ENCODE assay signal across 1 cellular context in the genomic region with DNA sequence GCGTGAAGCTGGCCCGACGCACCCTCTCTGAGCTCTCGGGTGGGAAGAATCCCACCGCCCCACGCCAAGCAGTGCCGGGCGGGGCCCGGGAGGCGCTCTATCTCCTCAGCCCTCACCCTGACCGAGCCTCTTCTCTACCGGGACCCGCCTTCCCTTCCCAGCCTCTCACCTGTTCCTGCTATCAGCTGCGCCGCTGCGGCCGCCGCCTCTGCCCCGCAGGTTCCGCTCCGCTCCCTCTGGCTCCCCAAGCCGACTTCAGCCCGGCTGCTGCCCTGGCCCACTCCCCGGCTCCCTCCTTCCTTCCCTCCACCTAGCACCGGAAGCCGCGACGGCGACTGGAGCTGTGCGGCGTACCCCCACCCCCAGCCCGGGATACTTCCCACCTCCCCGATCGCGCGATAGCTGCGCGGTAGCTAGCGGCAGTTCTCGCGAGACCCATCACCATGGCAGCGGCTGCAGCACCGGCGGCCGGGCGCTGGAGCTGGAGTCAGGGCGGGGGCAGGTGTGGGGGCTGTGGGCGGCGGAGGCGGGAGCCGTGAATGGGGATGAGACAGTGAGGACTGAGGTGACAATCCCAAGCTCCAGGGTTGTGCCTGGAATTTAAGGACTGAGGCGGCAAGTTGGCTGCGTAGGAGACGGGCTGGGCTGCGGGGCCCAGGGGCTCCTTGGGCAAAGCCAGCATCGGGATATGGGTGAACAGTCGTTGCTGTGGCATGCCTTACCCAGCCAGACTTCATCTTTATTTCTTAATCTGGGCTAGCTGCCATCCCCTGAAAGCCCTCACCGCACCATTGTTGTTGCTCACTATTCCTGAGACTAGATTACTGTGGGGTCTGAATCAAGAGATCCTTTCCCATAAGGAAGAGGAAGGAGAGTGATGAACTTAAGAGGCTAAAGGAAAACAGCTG.
TF ChIP-seq lines count a peak whose summit lies in the region.

ARF3 (minus strand) TSS at position 347 of the 908 bp plus-strand sequence. CDS start 16,392 bp downstream, outside the sequence.

TF ChIP-seq in HepG2, 621 proteins besides CTCF, POLR2A, EP300 and RAD21 (continued from another document and continues in another):
- peak; percentile 33; the same call in 1 of the 2 replicates for TF ChIP-seq ATF3 (CRISPR knock-in tag; IDR thresholded peaks at IDR 0.05)
- peak; percentile 61; the same call in 1 of the 2 replicates for TF ChIP-seq KDM5B (CRISPR knock-in tag; IDR thresholded peaks at IDR 0.05; ENCODE audit: borderline replicate concordance)
- TF ChIP-seq ZNF574 (CRISPR knock-in tag; IDR thresholded peaks at IDR 0.05): peak; percentile 81
- TF ChIP-seq, protein P1, sequence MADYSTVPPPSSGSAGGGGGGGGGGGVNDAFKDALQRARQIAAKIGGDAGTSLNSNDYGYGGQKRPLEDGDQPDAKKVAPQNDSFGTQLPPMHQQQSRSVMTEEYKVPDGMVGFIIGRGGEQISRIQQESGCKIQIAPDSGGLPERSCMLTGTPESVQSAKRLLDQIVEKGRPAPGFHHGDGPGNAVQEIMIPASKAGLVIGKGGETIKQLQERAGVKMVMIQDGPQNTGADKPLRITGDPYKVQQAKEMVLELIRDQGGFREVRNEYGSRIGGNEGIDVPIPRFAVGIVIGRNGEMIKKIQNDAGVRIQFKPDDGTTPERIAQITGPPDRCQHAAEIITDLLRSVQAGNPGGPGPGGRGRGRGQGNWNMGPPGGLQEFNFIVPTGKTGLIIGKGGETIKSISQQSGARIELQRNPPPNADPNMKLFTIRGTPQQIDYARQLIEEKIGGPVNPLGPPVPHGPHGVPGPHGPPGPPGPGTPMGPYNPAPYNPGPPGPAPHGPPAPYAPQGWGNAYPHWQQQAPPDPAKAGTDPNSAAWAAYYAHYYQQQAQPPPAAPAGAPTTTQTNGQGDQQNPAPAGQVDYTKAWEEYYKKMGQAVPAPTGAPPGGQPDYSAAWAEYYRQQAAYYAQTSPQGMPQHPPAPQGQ (CRISPR knock-in tag; IDR thresholded peaks at IDR 0.05; ENCODE audit: borderline replicate concordance): no peak
- TF ChIP-seq, protein P2, sequence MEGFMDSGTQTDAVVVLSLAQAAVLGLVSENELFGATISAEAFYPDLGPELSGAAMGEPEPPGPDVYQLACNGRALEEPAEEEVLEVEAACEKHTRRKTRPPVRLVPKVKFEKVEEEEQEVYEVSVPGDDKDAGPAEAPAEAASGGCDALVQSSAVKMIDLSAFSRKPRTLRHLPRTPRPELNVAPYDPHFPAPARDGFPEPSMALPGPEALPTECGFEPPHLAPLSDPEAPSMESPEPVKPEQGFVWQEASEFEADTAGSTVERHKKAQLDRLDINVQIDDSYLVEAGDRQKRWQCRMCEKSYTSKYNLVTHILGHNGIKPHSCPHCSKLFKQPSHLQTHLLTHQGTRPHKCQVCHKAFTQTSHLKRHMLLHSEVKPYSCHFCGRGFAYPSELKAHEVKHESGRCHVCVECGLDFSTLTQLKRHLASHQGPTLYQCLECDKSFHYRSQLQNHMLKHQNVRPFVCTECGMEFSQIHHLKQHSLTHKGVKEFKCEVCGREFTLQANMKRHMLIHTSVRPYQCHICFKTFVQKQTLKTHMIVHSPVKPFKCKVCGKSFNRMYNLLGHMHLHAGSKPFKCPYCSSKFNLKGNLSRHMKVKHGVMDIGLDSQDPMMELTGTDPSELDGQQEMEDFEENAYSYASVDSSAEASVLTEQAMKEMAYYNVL (CRISPR knock-in tag; IDR thresholded peaks at IDR 0.05; ENCODE audit: borderline replicate concordance): no peak
- TF ChIP-seq ZNF333 (CRISPR knock-in tag; IDR thresholded peaks at IDR 0.05; ENCODE audit: borderline replicate concordance): no peak
- no peak for TF ChIP-seq POLR2AphosphoS2 (IDR thresholded peaks at IDR 0.05; ENCODE audit: low read depth, low read length)
- TF ChIP-seq, protein P3, sequence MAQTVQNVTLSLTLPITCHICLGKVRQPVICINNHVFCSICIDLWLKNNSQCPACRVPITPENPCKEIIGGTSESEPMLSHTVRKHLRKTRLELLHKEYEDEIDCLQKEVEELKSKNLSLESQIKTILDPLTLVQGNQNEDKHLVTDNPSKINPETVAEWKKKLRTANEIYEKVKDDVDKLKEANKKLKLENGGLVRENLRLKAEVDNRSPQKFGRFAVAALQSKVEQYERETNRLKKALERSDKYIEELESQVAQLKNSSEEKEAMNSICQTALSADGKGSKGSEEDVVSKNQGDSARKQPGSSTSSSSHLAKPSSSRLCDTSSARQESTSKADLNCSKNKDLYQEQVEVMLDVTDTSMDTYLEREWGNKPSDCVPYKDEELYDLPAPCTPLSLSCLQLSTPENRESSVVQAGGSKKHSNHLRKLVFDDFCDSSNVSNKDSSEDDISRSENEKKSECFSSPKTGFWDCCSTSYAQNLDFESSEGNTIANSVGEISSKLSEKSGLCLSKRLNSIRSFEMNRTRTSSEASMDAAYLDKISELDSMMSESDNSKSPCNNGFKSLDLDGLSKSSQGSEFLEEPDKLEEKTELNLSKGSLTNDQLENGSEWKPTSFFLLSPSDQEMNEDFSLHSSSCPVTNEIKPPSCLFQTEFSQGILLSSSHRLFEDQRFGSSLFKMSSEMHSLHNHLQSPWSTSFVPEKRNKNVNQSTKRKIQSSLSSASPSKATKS (CRISPR knock-in tag; IDR thresholded peaks at IDR 0.05): no peak
- TF ChIP-seq NR3C1 (CRISPR knock-in tag; IDR thresholded peaks at IDR 0.05): no peak
- TF ChIP-seq, protein P4, sequence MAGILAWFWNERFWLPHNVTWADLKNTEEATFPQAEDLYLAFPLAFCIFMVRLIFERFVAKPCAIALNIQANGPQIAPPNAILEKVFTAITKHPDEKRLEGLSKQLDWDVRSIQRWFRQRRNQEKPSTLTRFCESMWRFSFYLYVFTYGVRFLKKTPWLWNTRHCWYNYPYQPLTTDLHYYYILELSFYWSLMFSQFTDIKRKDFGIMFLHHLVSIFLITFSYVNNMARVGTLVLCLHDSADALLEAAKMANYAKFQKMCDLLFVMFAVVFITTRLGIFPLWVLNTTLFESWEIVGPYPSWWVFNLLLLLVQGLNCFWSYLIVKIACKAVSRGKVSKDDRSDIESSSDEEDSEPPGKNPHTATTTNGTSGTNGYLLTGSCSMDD (CRISPR knock-in tag; IDR thresholded peaks at IDR 0.05): no peak
- no peak for TF ChIP-seq ZMYM2 (CRISPR knock-in tag; IDR thresholded peaks at IDR 0.05)
- no peak for TF ChIP-seq ZNF776 (CRISPR knock-in tag; IDR thresholded peaks at IDR 0.05)
- TF ChIP-seq, protein P5, sequence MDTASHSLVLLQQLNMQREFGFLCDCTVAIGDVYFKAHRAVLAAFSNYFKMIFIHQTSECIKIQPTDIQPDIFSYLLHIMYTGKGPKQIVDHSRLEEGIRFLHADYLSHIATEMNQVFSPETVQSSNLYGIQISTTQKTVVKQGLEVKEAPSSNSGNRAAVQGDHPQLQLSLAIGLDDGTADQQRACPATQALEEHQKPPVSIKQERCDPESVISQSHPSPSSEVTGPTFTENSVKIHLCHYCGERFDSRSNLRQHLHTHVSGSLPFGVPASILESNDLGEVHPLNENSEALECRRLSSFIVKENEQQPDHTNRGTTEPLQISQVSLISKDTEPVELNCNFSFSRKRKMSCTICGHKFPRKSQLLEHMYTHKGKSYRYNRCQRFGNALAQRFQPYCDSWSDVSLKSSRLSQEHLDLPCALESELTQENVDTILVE (CRISPR knock-in tag; IDR thresholded peaks at IDR 0.05): no peak
- TF ChIP-seq RBAK (CRISPR knock-in tag; IDR thresholded peaks at IDR 0.05): no peak
- TF ChIP-seq, protein P6, sequence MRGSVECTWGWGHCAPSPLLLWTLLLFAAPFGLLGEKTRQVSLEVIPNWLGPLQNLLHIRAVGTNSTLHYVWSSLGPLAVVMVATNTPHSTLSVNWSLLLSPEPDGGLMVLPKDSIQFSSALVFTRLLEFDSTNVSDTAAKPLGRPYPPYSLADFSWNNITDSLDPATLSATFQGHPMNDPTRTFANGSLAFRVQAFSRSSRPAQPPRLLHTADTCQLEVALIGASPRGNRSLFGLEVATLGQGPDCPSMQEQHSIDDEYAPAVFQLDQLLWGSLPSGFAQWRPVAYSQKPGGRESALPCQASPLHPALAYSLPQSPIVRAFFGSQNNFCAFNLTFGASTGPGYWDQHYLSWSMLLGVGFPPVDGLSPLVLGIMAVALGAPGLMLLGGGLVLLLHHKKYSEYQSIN (CRISPR knock-in tag; IDR thresholded peaks at IDR 0.05; ENCODE audit: borderline replicate concordance): no peak
- TF ChIP-seq ZNF207 (IDR thresholded peaks at IDR 0.05; ENCODE audit: borderline replicate concordance): no peak
- TF ChIP-seq MLLT10 (CRISPR knock-in tag; IDR thresholded peaks at IDR 0.05): no peak
- no peak for TF ChIP-seq TCF7 (IDR thresholded peaks at IDR 0.05; ENCODE audit: low read depth)
- no peak for TF ChIP-seq TAF15 (IDR thresholded peaks at IDR 0.05; ENCODE audit: low read depth, low read length, poor library complexity, severe bottlenecking)
- TF ChIP-seq, protein P7, sequence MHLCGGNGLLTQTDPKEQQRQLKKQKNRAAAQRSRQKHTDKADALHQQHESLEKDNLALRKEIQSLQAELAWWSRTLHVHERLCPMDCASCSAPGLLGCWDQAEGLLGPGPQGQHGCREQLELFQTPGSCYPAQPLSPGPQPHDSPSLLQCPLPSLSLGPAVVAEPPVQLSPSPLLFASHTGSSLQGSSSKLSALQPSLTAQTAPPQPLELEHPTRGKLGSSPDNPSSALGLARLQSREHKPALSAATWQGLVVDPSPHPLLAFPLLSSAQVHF (CRISPR knock-in tag; IDR thresholded peaks at IDR 0.05): peak; percentile 46; the same call in 1 of the 2 replicates
- TF ChIP-seq KLF6 (CRISPR knock-in tag; IDR thresholded peaks at IDR 0.05): no peak
- TF ChIP-seq SRSF4 (IDR thresholded peaks at IDR 0.05; ENCODE audit: low read depth, low read length, poor library complexity, severe bottlenecking): no peak
- TF ChIP-seq MAFG (CRISPR knock-in tag; IDR thresholded peaks at IDR 0.05): no peak
- TF ChIP-seq ERF (CRISPR knock-in tag; IDR thresholded peaks at IDR 0.05): peak; percentile 65; the same call in 1 of the 2 replicates
- TF ChIP-seq, protein P8, sequence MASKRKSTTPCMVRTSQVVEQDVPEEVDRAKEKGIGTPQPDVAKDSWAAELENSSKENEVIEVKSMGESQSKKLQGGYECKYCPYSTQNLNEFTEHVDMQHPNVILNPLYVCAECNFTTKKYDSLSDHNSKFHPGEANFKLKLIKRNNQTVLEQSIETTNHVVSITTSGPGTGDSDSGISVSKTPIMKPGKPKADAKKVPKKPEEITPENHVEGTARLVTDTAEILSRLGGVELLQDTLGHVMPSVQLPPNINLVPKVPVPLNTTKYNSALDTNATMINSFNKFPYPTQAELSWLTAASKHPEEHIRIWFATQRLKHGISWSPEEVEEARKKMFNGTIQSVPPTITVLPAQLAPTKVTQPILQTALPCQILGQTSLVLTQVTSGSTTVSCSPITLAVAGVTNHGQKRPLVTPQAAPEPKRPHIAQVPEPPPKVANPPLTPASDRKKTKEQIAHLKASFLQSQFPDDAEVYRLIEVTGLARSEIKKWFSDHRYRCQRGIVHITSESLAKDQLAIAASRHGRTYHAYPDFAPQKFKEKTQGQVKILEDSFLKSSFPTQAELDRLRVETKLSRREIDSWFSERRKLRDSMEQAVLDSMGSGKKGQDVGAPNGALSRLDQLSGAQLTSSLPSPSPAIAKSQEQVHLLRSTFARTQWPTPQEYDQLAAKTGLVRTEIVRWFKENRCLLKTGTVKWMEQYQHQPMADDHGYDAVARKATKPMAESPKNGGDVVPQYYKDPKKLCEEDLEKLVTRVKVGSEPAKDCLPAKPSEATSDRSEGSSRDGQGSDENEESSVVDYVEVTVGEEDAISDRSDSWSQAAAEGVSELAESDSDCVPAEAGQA (IDR thresholded peaks at IDR 0.05; ENCODE audit: low read depth): no peak; the same call in none of the 2 replicates
- TF ChIP-seq, protein P8 (CRISPR knock-in tag; IDR thresholded peaks at IDR 0.05; ENCODE audit: borderline replicate concordance): no peak
- no peak for TF ChIP-seq ARID2 (CRISPR knock-in tag; IDR thresholded peaks at IDR 0.05; ENCODE audit: borderline replicate concordance)
- TF ChIP-seq, protein P9, sequence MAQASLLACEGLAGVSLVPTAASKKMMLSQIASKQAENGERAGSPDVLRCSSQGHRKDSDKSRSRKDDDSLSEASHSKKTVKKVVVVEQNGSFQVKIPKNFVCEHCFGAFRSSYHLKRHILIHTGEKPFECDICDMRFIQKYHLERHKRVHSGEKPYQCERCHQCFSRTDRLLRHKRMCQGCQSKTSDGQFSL (CRISPR knock-in tag; IDR thresholded peaks at IDR 0.05): no peak
- TF ChIP-seq ZNF235 (CRISPR knock-in tag; IDR thresholded peaks at IDR 0.05; ENCODE audit: borderline replicate concordance): no peak
- TF ChIP-seq FOXK2 (IDR thresholded peaks at IDR 0.05): no peak
- TF ChIP-seq ELF1 (CRISPR knock-in tag; IDR thresholded peaks at IDR 0.05): peak; percentile 89
- TF ChIP-seq ARNT2 (CRISPR knock-in tag; IDR thresholded peaks at IDR 0.05; ENCODE audit: low read depth): peak; percentile 98; the same call in 1 of the 2 replicates
- no peak for TF ChIP-seq HIVEP1 (CRISPR knock-in tag; IDR thresholded peaks at IDR 0.05)
